Comparison of ENCODE assay signal across 8 cellular contexts in the genomic region with DNA sequence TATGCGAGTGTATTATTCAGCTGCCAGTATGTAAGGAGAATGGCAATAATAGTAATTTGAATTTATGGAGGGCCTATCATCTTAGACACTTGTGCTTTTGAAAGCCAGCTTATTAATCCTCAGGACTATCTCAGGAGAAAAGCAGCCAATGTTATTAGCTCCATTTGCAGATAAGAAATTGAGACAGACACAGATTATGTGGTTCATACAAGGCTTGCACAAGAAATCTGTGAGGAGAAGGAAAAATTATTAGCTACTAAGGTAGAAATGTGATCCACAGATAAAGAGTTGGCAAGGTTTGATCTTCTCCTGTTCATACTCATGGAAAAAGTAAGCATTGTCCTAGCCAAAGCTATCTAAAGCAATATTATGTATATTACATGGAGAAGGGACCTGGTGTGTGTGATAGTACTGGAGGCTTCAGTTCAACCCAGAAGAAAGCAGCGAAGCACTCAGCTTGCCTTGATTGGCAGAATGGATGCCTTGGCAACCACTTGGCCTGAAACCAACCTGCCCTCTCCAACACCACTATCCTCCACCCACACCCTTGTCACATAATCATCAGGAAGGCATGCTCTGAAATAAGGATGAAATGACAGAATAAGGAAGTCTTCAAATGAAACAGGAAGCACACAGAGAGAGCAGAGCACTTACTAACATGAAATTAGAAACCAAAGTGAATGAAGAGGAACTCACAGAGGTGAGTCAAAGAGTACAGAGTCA. TPM values are rescaled to one million over a fixed set of nuclear protein-coding genes. Genes with fewer than 3 reads are reported as not detected.
DNase-seq lines count a peak whose midpoint lies in the region; ATAC-seq, FAIRE-seq and TF ChIP-seq lines count a peak whose summit lies in the region.

No MANE protein-coding gene starts in this region.

- TF ChIP-seq POLR2A in H54 (IDR thresholded peaks at IDR 0.05; ENCODE audit: low read depth, low read length): no peak

- H3K27ac Mint-ChIP-seq in stimulated activated effector memory CD8-positive, alpha-beta T cell treated with anti-CD3 and anti-CD28 coated beads, Interleukin-12 subunit alpha, Interleukin-12 subunit beta, amount 100 ng/mL, for 72 hours: no peak overlapping the region

- no peak overlapping the region for H3K4me3 Mint-ChIP-seq in stimulated activated effector memory CD8-positive, alpha-beta T cell treated with anti-CD3 and anti-CD28 coated beads, Interleukin-12 subunit alpha, Interleukin-12 subunit beta, amount 100 ng/mL, for 72 hours

- H4K20me1 ChIP-seq in KMS-11 (ENCODE audit: insufficient read depth): no peaks in the 10 kb centered on the region

- peak; percentile 7 to 49 for DNase-seq in NCI-H2081 (lab: John Stamatoyannopoulos, UW)
- DNase-seq in NCI-H2081 treated with DMSO at 0.1 percent for 48 hours (lab: John Stamatoyannopoulos, UW): no peak
- DNase-seq in H54 (ENCODE audit: insufficient read length, low spot score): peak; percentile 11
- peak; percentile 86 for DNase-seq in SIG-M5 (lab: John Stamatoyannopoulos, UW)
- DNase-seq in foreskin keratinocyte: peak; percentile 94 to 98
- no peak for DNase-seq in stimulated activated effector memory CD8-positive, alpha-beta T cell treated with anti-CD3 and anti-CD28 coated beads, Interleukin-12 subunit alpha, Interleukin-12 subunit beta, amount 100 ng/mL, for 72 hours (ENCODE audit: low spot score in 2 of 2)
- DNase-seq in activated CD8-positive, alpha-beta memory T cell treated with anti-CD3 and anti-CD28 coated beads, Interleukin-2, amount 50 U/mL, for 48 hours: no peak

- peak overlapping the region; percentile 59 for H3K4me2 ChIP-seq in KMS-11

- peaks cover 4% of the 10 kb centered on the region for H3K4me1 Mint-ChIP-seq in stimulated activated effector memory CD8-positive, alpha-beta T cell treated with anti-CD3 and anti-CD28 coated beads, Interleukin-12 subunit alpha, Interleukin-12 subunit beta, amount 100 ng/mL, for 72 hours

- H3K36me3 ChIP-seq in KMS-11 (ENCODE audit: insufficient read depth): no peaks in the 10 kb centered on the region

- no peak overlapping the region for H2AFZ ChIP-seq in KMS-11 (ENCODE audit: low read depth)

- no peaks in the 10 kb centered on the region for H3K9me3 Mint-ChIP-seq in stimulated activated effector memory CD8-positive, alpha-beta T cell treated with anti-CD3 and anti-CD28 coated beads, Interleukin-12 subunit alpha, Interleukin-12 subunit beta, amount 100 ng/mL, for 72 hours

- H3K27me3 ChIP-seq in KMS-11 (ENCODE audit: insufficient read depth, low read depth) (no peaks in the 10 kb centered on the region), foreskin keratinocyte (no peaks in the 10 kb centered on the region)

- no peak overlapping the region; the same call in 1 of the 2 replicates for H3K9ac ChIP-seq in KMS-11

- TF ChIP-seq CTCF in KMS-11 (conservative IDR thresholded peaks at IDR 0.05; ENCODE audit: low read depth, low read length): no peak
- TF ChIP-seq CTCF in foreskin keratinocyte (conservative IDR thresholded peaks at IDR 0.05): no peak

- peaks cover 26% of the 10 kb centered on the region; the same call in 1 of the 2 replicates for H3K79me2 ChIP-seq in KMS-11 (ENCODE audit: insufficient read depth, low read depth)

- peak; percentile 99 for ATAC-seq in foreskin keratinocyte
- peak; percentile 73 for ATAC-seq in stimulated activated effector memory CD8-positive, alpha-beta T cell treated with anti-CD3 and anti-CD28 coated beads, Interleukin-12 subunit alpha, Interleukin-12 subunit beta, amount 100 ng/mL, for 72 hours

- H3K27ac ChIP-seq in KMS-11 (peak overlapping the region; percentile 35), foreskin keratinocyte (no peak overlapping the region)

- no peak overlapping the region for H3K4me3 ChIP-seq in KMS-11 (IDR thresholded peaks at IDR 0.05; ENCODE audit: insufficient read depth, low read depth, low read length)

- peak; percentile 94 for FAIRE-seq in H54 (lab: Jason Lieb, UNC)

- H3K4me1 ChIP-seq in KMS-11 (ENCODE audit: low read depth, poor library complexity, severe bottlenecking): peaks cover 73% of the 10 kb centered on the region
- peaks cover 14% of the 10 kb centered on the region for H3K4me1 ChIP-seq in foreskin keratinocyte

- no peaks in the 10 kb centered on the region for H3K36me3 Mint-ChIP-seq in stimulated activated effector memory CD8-positive, alpha-beta T cell treated with anti-CD3 and anti-CD28 coated beads, Interleukin-12 subunit alpha, Interleukin-12 subunit beta, amount 100 ng/mL, for 72 hours

RNA-seq across cellular contexts. Expression of gene MACC1, which starts 18.0 kb away (rescaled TPM):
- total RNA-seq in foreskin keratinocyte: 7.9 and 15.2 TPM in 2 replicates
- 0.91 and 1.8 TPM in 2 replicates for polyA plus RNA-seq in foreskin keratinocyte

Comparison
In these comparisons a context has a peak if more than half of its experiments do, and no peak if none do; other contexts are left out.
1. DNase-seq: peak in NCI-H2081 (2 of 2), H54 (single experiment), SIG-M5 (single experiment) and foreskin keratinocyte (2 of 2); none in NCI-H2081 treated with DMSO at 0.1 percent for 48 hours (single experiment), stimulated activated effector memory CD8-positive, alpha-beta T cell treated with anti-CD3 and anti-CD28 coated beads, Interleukin-12 subunit alpha, Interleukin-12 subunit beta, amount 100 ng/mL, for 72 hours (0 of 2) and activated CD8-positive, alpha-beta memory T cell treated with anti-CD3 and anti-CD28 coated beads, Interleukin-2, amount 50 U/mL, for 48 hours (single experiment).